In the genomic region with DNA sequence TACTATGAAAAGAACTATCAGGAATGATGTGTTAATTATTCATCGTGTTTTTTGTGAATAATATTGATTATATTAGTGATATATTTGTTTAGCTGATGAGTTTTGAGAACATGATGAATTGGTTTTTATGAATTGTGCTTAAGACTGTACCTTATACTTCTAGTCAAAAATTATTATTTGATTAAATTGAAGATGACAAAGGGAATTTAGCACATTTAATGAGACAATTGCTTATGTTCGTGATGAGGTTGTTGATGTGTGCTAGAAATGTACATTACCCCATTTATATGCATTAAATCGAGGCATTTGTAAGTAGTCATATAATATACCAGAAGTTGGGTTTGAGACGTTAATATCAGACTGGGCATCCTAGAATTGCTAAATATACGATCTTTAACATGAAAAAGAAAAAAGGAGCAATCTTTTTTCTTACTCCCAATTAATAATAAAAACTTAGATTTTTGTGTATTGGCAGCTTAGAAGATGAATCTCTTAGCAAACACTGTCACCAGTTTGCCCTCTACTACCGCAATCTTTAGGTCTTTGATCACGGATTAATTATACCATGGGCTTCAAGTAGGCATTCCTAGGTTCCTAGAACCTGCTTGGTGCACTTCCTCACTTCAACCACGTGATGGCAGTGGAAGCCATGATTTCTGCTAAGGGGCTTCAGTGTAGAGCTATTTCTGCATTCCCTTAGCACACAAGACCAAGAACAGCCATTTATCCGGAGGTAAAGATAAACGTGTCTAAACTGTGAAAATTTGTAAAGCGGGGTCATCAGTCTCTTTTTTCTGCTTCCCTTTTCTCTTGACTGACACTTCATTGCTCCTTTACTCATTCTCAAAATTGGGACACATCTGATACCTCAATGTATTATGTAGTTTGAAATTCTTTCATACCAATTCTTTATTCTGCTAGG, we compare ENCODE assay signal across 8 cellular contexts. TPM values are rescaled to one million over a fixed set of nuclear protein-coding genes. Genes with fewer than 3 reads are reported as not detected.
DNase-seq lines count a peak whose midpoint lies in the region; ATAC-seq, FAIRE-seq and TF ChIP-seq lines count a peak whose summit lies in the region.

No MANE protein-coding gene starts in this region.

- FAIRE-seq in G401.6 (lab: Jason Lieb, UNC) (peak; percentile 90), H1 (lab: Jason Lieb, UNC) (peak; percentile 91)

- peaks cover 4% of the 10 kb centered on the region; the same call in 1 of the 2 replicates for H3K23me2 ChIP-seq in H1 (ENCODE audit: low read depth, low read length)

- no peak overlapping the region for H2BK120ac ChIP-seq in H1 (replicated peaks; ENCODE audit: low read depth, low read length)

- no peak overlapping the region for H2BK5ac ChIP-seq in H1 (ENCODE audit: low read depth, low read length)

- no peak for TF ChIP-seq POLR2A in H1 (IDR thresholded peaks at IDR 0.05; ENCODE audit: control extremely low read depth in 1 of 2, low read depth in 2 of 2, low read length in 2 of 2)

- peaks cover 0 to 2% of the 10 kb centered on the region in 2 experiments for H4K20me1 ChIP-seq in H1 (replicated peaks in 1 of 2; ENCODE audit: control insufficient read depth in 1 of 2, insufficient read depth in 2 of 2, low read length in 2 of 2)

- POLR2A ChIA-PET in H1 (lab: Charles Lee; ENCODE audit: partially characterized antibody), result interaction anchor here (1.0 to 1.6 kb wide), 3 partner anchors 9 to 133 kb away, joined by 3 to 4 read pairs (median 3); partner anchors contain the start of gene TMEM209

- no peak overlapping the region for H3K4ac ChIP-seq in H1 (replicated peaks; ENCODE audit: insufficient read length, low read depth, low read length)

- H3K18ac ChIP-seq in H1 (ENCODE audit: extremely low read depth, low read length), result no peak overlapping the region

- H3K36me3 Mint-ChIP-seq in memory B cell, result peaks cover 9% of the 10 kb centered on the region

- H3K56ac ChIP-seq in H1 (replicated peaks; ENCODE audit: insufficient read length, low read depth, low read length), result no peak overlapping the region

- H3K36me3 ChIP-seq in H1 (ENCODE audit: control insufficient read depth in 2 of 4, insufficient read depth in 4 of 4, low read length in 3 of 4), result no peaks in the 10 kb centered on the region

- H3K27me3 Mint-ChIP-seq in memory B cell, result no peaks in the 10 kb centered on the region

- no peak overlapping the region for H3K27ac ChIP-seq in H1 (ENCODE audit: low read depth, low read length)

- H3K4me3 ChIP-seq in H1 (ENCODE audit: extremely low read depth in 1 of 4, insufficient read depth in 2 of 4, low read depth in 3 of 4, low read length in 4 of 4), result peak overlapping the region in 3 of 4 experiments; percentile 71 to 95 (median 84); a peak in 4 of 8 replicates

- H3K27ac Mint-ChIP-seq in memory B cell, result peak overlapping the region; percentile 83

- H2AFZ ChIP-seq in H1 (ENCODE audit: low read length), result no peak overlapping the region

- H3K4me1 ChIP-seq in H1 (replicated peaks in 1 of 4; ENCODE audit: control insufficient read depth in 3 of 4, insufficient read depth in 4 of 4, low read length in 3 of 4), result peaks cover 0 to 2% (median 0%) of the 10 kb centered on the region in 4 experiments; a peak in 1 of 7 replicates

- CTCF ChIA-PET in H1 (lab: Charles Lee; ENCODE audit: partially characterized antibody), result interaction anchor here (0.6 to 3.2 kb wide), 22 partner anchors 9 to 760 kb away, joined by 3 to 25 read pairs (median 5); no protein-coding TSS in a partner anchor

- peak; percentile 41 to 92 (median 82) for TF ChIP-seq CTCF in H1 (IDR thresholded peaks at IDR 0.05; ENCODE audit: control extremely low read depth in 1 of 3, insufficient read depth in 1 of 3, low read depth in 1 of 3, low read length in 3 of 3)

- H2AK5ac ChIP-seq in H1 (ENCODE audit: low read depth, low read length), result no peak overlapping the region

- peaks cover 27% of the 10 kb centered on the region for H3K4me1 Mint-ChIP-seq in memory B cell

- H2BK20ac ChIP-seq in H1 (ENCODE audit: low read length), result no peak overlapping the region

- no peak for TF ChIP-seq EP300 in H1 (IDR thresholded peaks at IDR 0.05; ENCODE audit: borderline replicate concordance in 1 of 2, low read depth in 2 of 2, low read length in 2 of 2)

- DNase-seq in NCI-H526 treated with DMSO at 0.1 percent for 48 hours (lab: John Stamatoyannopoulos, UW) (peak; percentile 81), H1 (ENCODE audit: low read depth in 1 of 2, low spot score in 2 of 2) (peak in 1 of 2 experiments; percentile 17), memory B cell (ENCODE audit: low spot score in 2 of 2) (peak; percentile 47 to 70)
- DNase-seq in activated CD4-positive, alpha-beta T cell treated with anti-CD3 and anti-CD28 coated beads, Interleukin-2, amount 50 U/mL, for 48 hours, result peak; percentile 42 to 52
- peak; percentile 17 for DNase-seq in stimulated activated CD8-positive, alpha-beta memory T cell treated with anti-CD3 and anti-CD28 coated beads, Interleukin-12 subunit alpha, Interleukin-12 subunit beta, amount 100 ng/mL, for 4 hours (ENCODE audit: low read depth)

- H2BK12ac ChIP-seq in H1 (ENCODE audit: low read depth, low read length), result no peak overlapping the region

- peak overlapping the region; percentile 54 to 92; a peak in 3 of 4 replicates for H3K4me2 ChIP-seq in H1 (ENCODE audit: insufficient read depth in 1 of 2, low read depth in 2 of 2, low read length in 2 of 2)

- no peak overlapping the region for H2BK15ac ChIP-seq in H1 (ENCODE audit: low read length)

- H3K4me3 Mint-ChIP-seq in memory B cell, result peak overlapping the region; percentile 0

- ATAC-seq in HG03565 (IDR thresholded peaks at IDR 0.05; ENCODE audit: unreplicated experiment) (peak; percentile 39), memory B cell (ENCODE audit: low read depth) (peak; percentile 35), GM18858 (IDR thresholded peaks at IDR 0.05; ENCODE audit: unreplicated experiment) (no peak)

- peaks cover 0 to 61% of the 10 kb centered on the region in 2 experiments; a peak in 3 of 4 replicates for H3K79me2 ChIP-seq in H1 (ENCODE audit: control insufficient read depth in 1 of 2, insufficient read depth in 2 of 2, low read length in 2 of 2)

- TF ChIP-seq RAD21 in H1 (IDR thresholded peaks at IDR 0.05 in 1 of 2, conservative IDR thresholded peaks at IDR 0.05 in 1 of 2; ENCODE audit: low read depth in 2 of 2, low read length in 2 of 2), result peak; percentile 95 to 96

- H3K27me3 ChIP-seq in H1 (replicated peaks in 1 of 4; ENCODE audit: control insufficient read depth in 3 of 4, extremely low read depth in 1 of 4, insufficient read depth in 3 of 4, low read length in 3 of 4), result no peaks in the 10 kb centered on the region

- H4K8ac ChIP-seq in H1 (ENCODE audit: extremely low read depth, insufficient read depth, low read length), result no peak overlapping the region

- no peak overlapping the region for H4K5ac ChIP-seq in H1 (ENCODE audit: insufficient read length, low read depth, low read length)

- no peak overlapping the region for H3K14ac ChIP-seq in H1 (ENCODE audit: insufficient read length)

- no peak overlapping the region for H3K23ac ChIP-seq in H1 (ENCODE audit: insufficient read length)

- WGBS in H1 (ENCODE audit: extremely low coverage in 1 of 2, insufficient coverage in 1 of 2, insufficient read length in 1 of 2, insufficient replicate concordance in 2 of 2, low coverage in 1 of 2, low lambda C conversion rate in 2 of 2, missing lambda C conversion rate in 1 of 2), 2 experiments, result 22 to 100% methylated on average over 1 to 11 of the region's 11 CpGs

- H4K91ac ChIP-seq in H1 (replicated peaks; ENCODE audit: insufficient read length, low read length), result no peak overlapping the region

- H3K79me1 ChIP-seq in H1 (ENCODE audit: low read depth, low read length), result no peaks in the 10 kb centered on the region; the same call in 1 of the 2 replicates

- H3K9me3 Mint-ChIP-seq in memory B cell, result no peaks in the 10 kb centered on the region

- no peaks in the 10 kb centered on the region for H3K9me3 ChIP-seq in H1 (ENCODE audit: insufficient read depth in 2 of 2, low read depth in 1 of 2, low read length in 1 of 2)

- no peak overlapping the region for H3K9ac ChIP-seq in H1 (replicated peaks in 1 of 4; ENCODE audit: extremely low read depth in 1 of 4, low read depth in 3 of 4, low read length in 3 of 4)

TF ChIP-seq in H1, 55 proteins besides CTCF, POLR2A, EP300 and RAD21 (continues in another document):
- TF ChIP-seq RNF2 (IDR thresholded peaks at IDR 0.05; ENCODE audit: borderline replicate concordance, low read depth, low read length, missing control alignments, poor library complexity, severe bottlenecking), result no peak
- peak; percentile 75; the same call in 1 of the 2 replicates for TF ChIP-seq YY1 (IDR thresholded peaks at IDR 0.05; ENCODE audit: low read depth, low read length)
- peak; percentile 36; the same call in 1 of the 2 replicates for TF ChIP-seq TEAD4 (IDR thresholded peaks at IDR 0.05; ENCODE audit: low read depth, low read length)
- TF ChIP-seq EZH2 (IDR thresholded peaks at IDR 0.05; ENCODE audit: low read depth, low read length, severe bottlenecking), result no peak
- TF ChIP-seq, protein P1, sequence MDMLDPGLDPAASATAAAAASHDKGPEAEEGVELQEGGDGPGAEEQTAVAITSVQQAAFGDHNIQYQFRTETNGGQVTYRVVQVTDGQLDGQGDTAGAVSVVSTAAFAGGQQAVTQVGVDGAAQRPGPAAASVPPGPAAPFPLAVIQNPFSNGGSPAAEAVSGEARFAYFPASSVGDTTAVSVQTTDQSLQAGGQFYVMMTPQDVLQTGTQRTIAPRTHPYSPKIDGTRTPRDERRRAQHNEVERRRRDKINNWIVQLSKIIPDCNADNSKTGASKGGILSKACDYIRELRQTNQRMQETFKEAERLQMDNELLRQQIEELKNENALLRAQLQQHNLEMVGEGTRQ (IDR thresholded peaks at IDR 0.05; ENCODE audit: low read length), result peak; percentile 59

RNA-seq across cellular contexts. Expression of gene KLHDC10, which starts 1.6 kb away (rescaled TPM):
- 14.5 and 21.1 TPM in 2 replicates for total RNA-seq in H1 (2021; fragmentation: NEBNext Ultra II Directional; extraction: Animal tissue kit (Norgen Biotek cat#: 25700))
- polyA plus RNA-seq in H1 (2011; rRNA removed), result 6.6 and 7.8 TPM in 2 replicates
- 7.4 TPM for polyA plus RNA-seq in H1 (2011; cell fraction: cytosol; rRNA removed)
- 6.5 TPM for polyA plus RNA-seq in H1 (2011; cell fraction: nucleus; rRNA removed)
- 7.2 to 12.2 TPM (median 11.0 TPM) in 4 replicates for polyA plus RNA-seq in H1 (2012, experiment 1 of 2)
- polyA plus RNA-seq in H1 (2012, experiment 2 of 2), result 1.1 TPM
- 6.8 TPM for polyA plus RNA-seq in H1 (2013, experiment 1 of 2)
- polyA plus RNA-seq in H1 (2013, experiment 2 of 2), result 6.8 TPM
- 22.8 and 26.5 TPM in 2 replicates for polyA minus RNA-seq in H1 (2011; rRNA and poly(A)+ RNA removed)
- polyA minus RNA-seq in H1 (2011; cell fraction: cytosol; rRNA and poly(A)+ RNA removed), result 14.8 TPM
- polyA minus RNA-seq in H1 (2011; cell fraction: nucleus; rRNA and poly(A)+ RNA removed), result 8.2 TPM

RNA-seq across cellular contexts. Expression of gene ZC3HC1, which starts 20.8 kb away (rescaled TPM):
- 29.7 and 35.3 TPM in 2 replicates for total RNA-seq in H1 (2021; fragmentation: NEBNext Ultra II Directional; extraction: Animal tissue kit (Norgen Biotek cat#: 25700))
- polyA plus RNA-seq in H1 (2011; rRNA removed), result 37.3 and 50.9 TPM in 2 replicates
- 40.9 TPM for polyA plus RNA-seq in H1 (2011; cell fraction: cytosol; rRNA removed)
- polyA plus RNA-seq in H1 (2011; cell fraction: nucleus; rRNA removed), result 41.2 TPM
- polyA plus RNA-seq in H1 (2012, experiment 1 of 2), result 31.9 to 35.4 TPM (median 33.4 TPM) in 4 replicates
- polyA plus RNA-seq in H1 (2012, experiment 2 of 2), result 27.8 TPM
- 20.0 TPM for polyA plus RNA-seq in H1 (2013, experiment 1 of 2)
- polyA plus RNA-seq in H1 (2013, experiment 2 of 2), result 19.4 TPM
- polyA minus RNA-seq in H1 (2011; rRNA and poly(A)+ RNA removed), result 38.2 and 39.6 TPM in 2 replicates
- 23.8 TPM for polyA minus RNA-seq in H1 (2011; cell fraction: cytosol; rRNA and poly(A)+ RNA removed)
- 18.2 TPM for polyA minus RNA-seq in H1 (2011; cell fraction: nucleus; rRNA and poly(A)+ RNA removed)
